26 cellular contexts compared by ENCODE assay signal in genomic region chr5:160061770-160062169, GRCh38.
"Had no signal": no experiment of that assay in that cellular context is flagged by ENCODE, and none has a peak within 500 bp of the region (broad histone marks: within the 10 kb centered on the region; RNA-seq: fewer than 3 reads in every experiment).

No MANE protein-coding gene starts in this region.

- FAIRE-seq: astrocyte had no signal

- H3K27ac Mint-ChIP-seq: activated CD4-positive, alpha-beta T cell treated with anti-CD3 and anti-CD28 coated beads, Interleukin-2, amount 10 ng/mL, durations not matched to agents 24 days and 14 days; activated CD8-positive, alpha-beta memory T cell treated with anti-CD3 and anti-CD28 coated beads, Interleukin-2, amount 10 ng/mL, durations not matched to agents 7 days and 5 days; activated naive CD4-positive, alpha-beta T cell treated with anti-CD3 and anti-CD28 coated beads for 36 hours; activated naive CD8-positive, alpha-beta T cell had no signal

- DNase-seq: activated CD4-positive, alpha-beta T cell treated with anti-CD3 and anti-CD28 coated beads for 1 hour; activated CD4-positive, alpha-beta T cell treated with anti-CD3 and anti-CD28 coated beads, Interleukin-2, amount 10 ng/mL, durations not matched to agents 24 days and 14 days; activated CD4-positive, alpha-beta T cell treated with anti-CD3 and anti-CD28 coated beads, Interleukin-2, amount 50 U/mL, for 48 hours; activated CD8-positive, alpha-beta memory T cell treated with anti-CD3 and anti-CD28 coated beads, Interleukin-2, amount 10 ng/mL, durations not matched to agents 7 days and 5 days; activated gamma-delta T cell; activated naive CD4-positive, alpha-beta T cell treated with anti-CD3 and anti-CD28 coated beads for 36 hours; activated T-cell treated with anti-CD3 and anti-CD28 coated beads, Interleukin-2, amount 50 U/mL, for 4 hours; amygdala; KG1; NCI-H1048; NCI-H146; NCI-H2029; NCI-H2107; NCI-H345; NCI-H510A; NCI-H526 treated with DMSO at 0.1 percent for 48 hours; NCI-H82; Peyer's patch; SHP77; SW 1271 had no signal

- H3K9me3 ChIP-seq: Peyer's patch had no signal

- H3K4me1 ChIP-seq: Peyer's patch, SJSA1 had no signal

- H3K27me3 Mint-ChIP-seq: activated CD4-positive, alpha-beta T cell treated with anti-CD3 and anti-CD28 coated beads, Interleukin-2, amount 10 ng/mL, durations not matched to agents 24 days and 14 days; activated CD8-positive, alpha-beta memory T cell treated with anti-CD3 and anti-CD28 coated beads, Interleukin-2, amount 10 ng/mL, durations not matched to agents 7 days and 5 days; activated naive CD8-positive, alpha-beta T cell; brain had no signal

- H3K27me3 ChIP-seq: cardiac muscle cell, Peyer's patch, SJSA1 had no signal

- H3K9me3 Mint-ChIP-seq: activated CD4-positive, alpha-beta T cell treated with anti-CD3 and anti-CD28 coated beads, Interleukin-2, amount 10 ng/mL, durations not matched to agents 24 days and 14 days; activated naive CD4-positive, alpha-beta T cell treated with anti-CD3 and anti-CD28 coated beads for 36 hours; activated T-cell treated with anti-CD3 and anti-CD28 coated beads, Interleukin-2, amount 50 U/mL, for 4 hours had no signal

- H3K27ac ChIP-seq: cardiac muscle cell, Peyer's patch, RWPE1, SJSA1 had no signal

- H3K4me3 ChIP-seq: cardiac muscle cell, Peyer's patch, SJSA1 had no signal

- H3K4me1 Mint-ChIP-seq: activated CD4-positive, alpha-beta T cell treated with anti-CD3 and anti-CD28 coated beads, Interleukin-2, amount 10 ng/mL, durations not matched to agents 24 days and 14 days; activated CD8-positive, alpha-beta memory T cell treated with anti-CD3 and anti-CD28 coated beads, Interleukin-2, amount 10 ng/mL, durations not matched to agents 7 days and 5 days had no signal

- H3K4me3 Mint-ChIP-seq: activated CD4-positive, alpha-beta T cell treated with anti-CD3 and anti-CD28 coated beads, Interleukin-2, amount 10 ng/mL, durations not matched to agents 24 days and 14 days; activated CD8-positive, alpha-beta memory T cell treated with anti-CD3 and anti-CD28 coated beads, Interleukin-2, amount 10 ng/mL, durations not matched to agents 7 days and 5 days; activated naive CD4-positive, alpha-beta T cell treated with anti-CD3 and anti-CD28 coated beads for 36 hours; activated naive CD8-positive, alpha-beta T cell; activated T-cell treated with anti-CD3 and anti-CD28 coated beads, Interleukin-2, amount 50 U/mL, for 4 hours; brain had no signal
